ENCODE assay signal across 12 cellular contexts in genomic region chr1:198683449-198683848, GRCh38. TPM values are rescaled to one million over a fixed set of nuclear protein-coding genes. Genes with fewer than 3 reads are reported as not detected.
DNase-seq lines count a peak whose midpoint lies in the region; ATAC-seq and TF ChIP-seq lines count a peak whose summit lies in the region.
"Had no signal": no experiment of that assay in that cellular context is flagged by ENCODE, and none has a peak within 500 bp of the region (broad histone marks: within the 10 kb centered on the region; RNA-seq: fewer than 3 reads in every experiment).

No MANE protein-coding gene starts in this region.

- H3K9me3 Mint-ChIP-seq in activated naive CD4-positive, alpha-beta T cell treated with anti-CD3 and anti-CD28 coated beads, Interleukin-2, amount 10 ng/mL, durations not matched to agents 7 days and 5 days, result no peaks in the 10 kb centered on the region
- H3K9me3 Mint-ChIP-seq in immature natural killer cell, result no peaks in the 10 kb centered on the region

- DNase-seq in activated naive CD4-positive, alpha-beta T cell treated with anti-CD3 and anti-CD28 coated beads, Interleukin-2, amount 10 ng/mL, durations not matched to agents 7 days and 5 days, result no peak
- no peak for DNase-seq in activated naive CD4-positive, alpha-beta T cell treated with anti-CD3 and anti-CD28 coated beads, Interleukin-2, amount 50 U/mL, for 16 hours
- DNase-seq in SK-N-MC (ENCODE audit: low read depth, low spot score) (no peak), immature natural killer cell (no peak), ACHN (no peak), adrenal gland (no peak)
- DNase-seq: body of pancreas; stimulated activated CD4-positive, alpha-beta T cell treated with anti-CD3 and anti-CD28 coated beads, Interleukin-15, amount 100 ng/mL, for 24 hours; stimulated activated CD8-positive, alpha-beta memory T cell treated with anti-CD3 and anti-CD28 coated beads, Interleukin-4, amount 100 ng/mL, for 48 hours had no signal

- H3K4me1 ChIP-seq in thymus (ENCODE audit: control insufficient read depth, insufficient read depth, low read length) (peaks cover 20% of the 10 kb centered on the region), adrenal gland (replicated peaks in 1 of 2) (no peaks in the 10 kb centered on the region)

- peak overlapping the region; percentile 68 for H3K4me3 Mint-ChIP-seq in activated naive CD4-positive, alpha-beta T cell treated with anti-CD3 and anti-CD28 coated beads, Interleukin-2, amount 10 ng/mL, durations not matched to agents 7 days and 5 days
- peak overlapping the region; percentile 69 to 93 (median 83) for H3K4me3 Mint-ChIP-seq in immature natural killer cell

- H3K9me3 ChIP-seq in SK-N-MC (ENCODE audit: low read depth, low read length) (no peaks in the 10 kb centered on the region), thymus (ENCODE audit: control insufficient read depth) (no peaks in the 10 kb centered on the region), adrenal gland (replicated peaks in 1 of 3) (no peaks in the 10 kb centered on the region)
- H3K9me3 ChIP-seq: body of pancreas had no signal

- H3K4me1 Mint-ChIP-seq in activated naive CD4-positive, alpha-beta T cell treated with anti-CD3 and anti-CD28 coated beads, Interleukin-2, amount 10 ng/mL, durations not matched to agents 7 days and 5 days, result peaks cover 88% of the 10 kb centered on the region
- H3K4me1 Mint-ChIP-seq in immature natural killer cell, result peaks cover 90 to 99% of the 10 kb centered on the region in 2 donors

- CTCF ChIA-PET in activated naive CD4-positive, alpha-beta T cell treated with anti-CD3 and anti-CD28 coated beads, Interleukin-2, amount 10 ng/mL, durations not matched to agents 7 days and 5 days (lab: Charles Lee), result interaction anchor here (1.1 to 3.4 kb wide), 8 partner anchors 12 to 527 kb away, joined by 3 to 17 read pairs (median 5); no protein-coding TSS in a partner anchor

- H3K9ac ChIP-seq in SK-N-MC (ENCODE audit: insufficient read length), result peak overlapping the region; percentile 80

- H3K36me3 Mint-ChIP-seq in activated naive CD4-positive, alpha-beta T cell treated with anti-CD3 and anti-CD28 coated beads, Interleukin-2, amount 10 ng/mL, durations not matched to agents 7 days and 5 days, result peaks cover 43% of the 10 kb centered on the region
- H3K36me3 Mint-ChIP-seq in immature natural killer cell, result peaks cover 8 to 22% (median 13%) of the 10 kb centered on the region in 3 donors

- in situ Hi-C loops in ACHN (cut with HindIII; ENCODE audit: low pct_ligation_motif_present, low pct_unique_long_range_greater_than_20kb, low sequenced_read_pairs), result no loop called here

- H3K4me3 ChIP-seq in SK-N-MC (no peak overlapping the region), thymus (ENCODE audit: low read length) (peak overlapping the region; percentile 14), adrenal gland (no peak overlapping the region)
- H3K4me3 ChIP-seq: body of pancreas had no signal

- no peak for TF ChIP-seq POLR2A in adrenal gland (IDR thresholded peaks at IDR 0.05)

- ATAC-seq in HG02981 (IDR thresholded peaks at IDR 0.05; ENCODE audit: unreplicated experiment), result no peak
- ATAC-seq: body of pancreas had no signal

- intact Hi-C loops in adrenal gland (cut with DNase I), result no loop called here

- H3K27me3 Mint-ChIP-seq in activated naive CD4-positive, alpha-beta T cell treated with anti-CD3 and anti-CD28 coated beads, Interleukin-2, amount 10 ng/mL, durations not matched to agents 7 days and 5 days, result no peaks in the 10 kb centered on the region
- H3K27me3 Mint-ChIP-seq in immature natural killer cell (ENCODE audit: low read depth in 3 of 3), result peaks cover 14 to 33% (median 26%) of the 10 kb centered on the region in 3 donors

- peak overlapping the region; percentile 99 for H3K27ac ChIP-seq in SK-N-MC
- peak overlapping the region; percentile 64 for H3K27ac ChIP-seq in thymus (ENCODE audit: low read depth)
- no peak overlapping the region for H3K27ac ChIP-seq in adrenal gland

- no peak for TF ChIP-seq CTCF in adrenal gland (IDR thresholded peaks at IDR 0.05)

- 82% methylated on average over 2 of the region's 2 CpGs for WGBS in thymus
- WGBS in adrenal gland, 4 donors, result 81 to 87% (median 85%) methylated on average over 2 of the region's 2 CpGs

- peak overlapping the region; percentile 92 for H3K27ac Mint-ChIP-seq in activated naive CD4-positive, alpha-beta T cell treated with anti-CD3 and anti-CD28 coated beads, Interleukin-2, amount 10 ng/mL, durations not matched to agents 7 days and 5 days
- H3K27ac Mint-ChIP-seq in immature natural killer cell, result peak overlapping the region; percentile 97 to 100 (median 98)

- H3K36me3 ChIP-seq in SK-N-MC (ENCODE audit: insufficient read depth, low read length) (no peaks in the 10 kb centered on the region), thymus (ENCODE audit: control insufficient read depth, insufficient read depth) (peaks cover 14% of the 10 kb centered on the region), adrenal gland (replicated peaks in 1 of 2) (no peaks in the 10 kb centered on the region)

- H3K27me3 ChIP-seq in thymus (ENCODE audit: control insufficient read depth, insufficient read depth), result no peaks in the 10 kb centered on the region
- H3K27me3 ChIP-seq in adrenal gland, result no peaks in the 10 kb centered on the region

RNA-seq across cellular contexts. Expression of gene PTPRC, which starts 44.6 kb away (rescaled TPM):
- polyA plus RNA-seq in immature natural killer cell (1,000 to 10,000 TPM in 2 of 3 donors, 100 to 1,000 TPM in 1; 1,000 to 1,490 (median 1,080) TPM), thymus (130 TPM), adrenal gland (10 to 100 TPM in 1 of 3 donors, 1 to 10 TPM in 2; 2.5 to 11.6 (median 4.7) TPM)
- total RNA-seq in adrenal gland, result 10 to 100 TPM in 7 of 8 donors, 1 to 10 TPM in 1; 3.5 to 33.0 (median 21.5) TPM
- total RNA-seq: endothelial cell of umbilical vein had no signal
- polyA plus RNA-seq: endothelial cell of umbilical vein had no signal

Comparison
In these comparisons a context has a peak if more than half of its experiments do, and no peak if none do; other contexts are left out.
1. H3K27ac ChIP-seq: peak in SK-N-MC (single experiment) and thymus (single experiment); none in adrenal gland (0 of 5).
2. RNA of gene PTPRC, which starts 44.6 kb away (polyA plus RNA-seq): 1,000 to 1,490 TPM in immature natural killer cell and 130 TPM in thymus (single experiment); 2.5 to 11.6 TPM in adrenal gland; every median in the first group is over 10 times any median in the second.